8 cellular contexts compared by ENCODE assay signal in genomic region chr5:74035521-74035937, GRCh38.
DNase-seq lines count a peak whose midpoint lies in the region; ATAC-seq and TF ChIP-seq lines count a peak whose summit lies in the region.

No MANE protein-coding gene starts in this region.

- H3K4me3 Mint-ChIP-seq in immature natural killer cell, result no peak overlapping the region
- H3K4me3 Mint-ChIP-seq in activated CD4-positive, alpha-beta T cell treated with anti-CD3 and anti-CD28 coated beads, Interleukin-2, amount 10 ng/mL, durations not matched to agents 24 days and 14 days, result no peak overlapping the region

- intact Hi-C loops in activated CD4-positive, alpha-beta T cell treated with anti-CD3 and anti-CD28 coated beads, Interleukin-2, amount 10 ng/mL, durations not matched to agents 24 days and 14 days (cut with micrococcal nuclease), result no loop called here

- no peaks in the 10 kb centered on the region for H3K79me2 ChIP-seq in ACC112 (ENCODE audit: control insufficient read depth, insufficient read depth, low read length, unreplicated experiment)

- TF ChIP-seq POLR2A in gastroesophageal sphincter (IDR thresholded peaks at IDR 0.05), result no peak

- peak; percentile 92 for DNase-seq in HT1080 (ENCODE audit: low read depth)
- peak; percentile 15 for DNase-seq in SKM-1 (lab: John Stamatoyannopoulos, UW; ENCODE audit: unreplicated experiment)
- no peak for DNase-seq in retinal pigment epithelial cell (ENCODE audit: low read depth)
- DNase-seq in immature natural killer cell, result no peak
- DNase-seq in activated CD4-positive, alpha-beta T cell treated with anti-CD3 and anti-CD28 coated beads, Interleukin-2, amount 10 ng/mL, durations not matched to agents 24 days and 14 days, result no peak

- WGBS in gastroesophageal sphincter (ENCODE audit: low coverage in 1 of 2), 2 donors, result 44 to 52% methylated on average over 5 of the region's 6 CpGs

- no peaks in the 10 kb centered on the region for H3K36me3 ChIP-seq in ACC112 (ENCODE audit: insufficient read depth, low read length)
- no peaks in the 10 kb centered on the region for H3K36me3 ChIP-seq in gastroesophageal sphincter

- H3K4me1 Mint-ChIP-seq in immature natural killer cell, result peaks cover 0 to 2% of the 10 kb centered on the region in 2 donors
- H3K4me1 Mint-ChIP-seq in activated CD4-positive, alpha-beta T cell treated with anti-CD3 and anti-CD28 coated beads, Interleukin-2, amount 10 ng/mL, durations not matched to agents 24 days and 14 days, result no peaks in the 10 kb centered on the region

- peak overlapping the region; percentile 31 for H2AFZ ChIP-seq in ACC112 (ENCODE audit: low read length, unreplicated experiment)

- no peak overlapping the region for H3K27ac Mint-ChIP-seq in immature natural killer cell
- H3K27ac Mint-ChIP-seq in activated CD4-positive, alpha-beta T cell treated with anti-CD3 and anti-CD28 coated beads, Interleukin-2, amount 10 ng/mL, durations not matched to agents 24 days and 14 days, result no peak overlapping the region

- H3K4me1 ChIP-seq in ACC112 (ENCODE audit: control insufficient read depth, insufficient read depth, low read length, unreplicated experiment) (peaks cover 16% of the 10 kb centered on the region), gastroesophageal sphincter (peaks cover 0 to 8% (median 0%) of the 10 kb centered on the region in 3 donors)

- no peaks in the 10 kb centered on the region for H3K36me3 Mint-ChIP-seq in immature natural killer cell
- no peaks in the 10 kb centered on the region for H3K36me3 Mint-ChIP-seq in activated CD4-positive, alpha-beta T cell treated with anti-CD3 and anti-CD28 coated beads, Interleukin-2, amount 10 ng/mL, durations not matched to agents 24 days and 14 days (ENCODE audit: low read depth)

- TF ChIP-seq CTCF in gastroesophageal sphincter (IDR thresholded peaks at IDR 0.05) (peak in 3 of 4 experiments; percentile 42 to 53 (median 47)), retinal pigment epithelial cell (conservative IDR thresholded peaks at IDR 0.05; ENCODE audit: low read depth, low read length) (peak; percentile 22)

- ATAC-seq in GM18868 (IDR thresholded peaks at IDR 0.05; ENCODE audit: unreplicated experiment) (peak; percentile 76), gastroesophageal sphincter (peak; percentile 64)

- peaks cover 0 to 2% (median 1%) of the 10 kb centered on the region in 3 donors for H3K27me3 Mint-ChIP-seq in immature natural killer cell (ENCODE audit: low read depth in 3 of 3)
- H3K27me3 Mint-ChIP-seq in activated CD4-positive, alpha-beta T cell treated with anti-CD3 and anti-CD28 coated beads, Interleukin-2, amount 10 ng/mL, durations not matched to agents 24 days and 14 days, result no peaks in the 10 kb centered on the region

- H3K27me3 ChIP-seq in ACC112 (ENCODE audit: insufficient read depth, low read length) (no peaks in the 10 kb centered on the region), gastroesophageal sphincter (peaks cover 8% of the 10 kb centered on the region)

- H3K9me3 Mint-ChIP-seq in immature natural killer cell, result no peaks in the 10 kb centered on the region
- no peaks in the 10 kb centered on the region for H3K9me3 Mint-ChIP-seq in activated CD4-positive, alpha-beta T cell treated with anti-CD3 and anti-CD28 coated beads, Interleukin-2, amount 10 ng/mL, durations not matched to agents 24 days and 14 days

- H3K9me3 ChIP-seq in gastroesophageal sphincter, result no peaks in the 10 kb centered on the region

- H3K4me3 ChIP-seq in ACC112 (ENCODE audit: low read depth, low read length) (peak overlapping the region; percentile 2), gastroesophageal sphincter (no peak overlapping the region), retinal pigment epithelial cell (ENCODE audit: low read length) (no peak overlapping the region)

- no peak for TF ChIP-seq EP300 in gastroesophageal sphincter (IDR thresholded peaks at IDR 0.05)

- H3K27ac ChIP-seq in ACC112 (ENCODE audit: low read depth, low read length) (peak overlapping the region; percentile 18; the same call in 1 of the 2 replicates), gastroesophageal sphincter (no peak overlapping the region)

Comparison
In these comparisons a context has a peak if more than half of its experiments do, and no peak if none do; other contexts are left out.
1. DNase-seq: peak in HT1080 (single experiment) and SKM-1 (single experiment); none in retinal pigment epithelial cell (single experiment), immature natural killer cell (0 of 3) and activated CD4-positive, alpha-beta T cell treated with anti-CD3 and anti-CD28 coated beads, Interleukin-2, amount 10 ng/mL, durations not matched to agents 24 days and 14 days (single experiment).